In the genomic region with DNA sequence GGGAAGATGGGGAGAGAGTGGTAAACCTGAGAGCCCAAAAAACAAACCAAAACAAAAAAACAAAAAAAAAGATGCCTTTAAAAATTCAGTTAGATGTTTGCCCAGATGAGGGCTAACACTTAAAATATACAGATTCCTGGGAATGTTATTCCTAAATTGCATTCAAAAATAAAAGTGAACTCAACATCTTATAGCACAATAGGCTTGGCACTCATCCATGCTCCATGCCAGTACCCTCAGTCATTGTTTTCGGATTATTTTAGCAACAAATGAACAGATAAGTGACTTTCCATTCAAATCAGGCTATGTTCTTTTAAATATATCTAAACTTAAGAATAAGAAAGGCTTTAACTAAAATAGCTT, we compare ENCODE assay signal across 8 cellular contexts. TPM values are rescaled to one million over a fixed set of nuclear protein-coding genes. Genes with fewer than 3 reads are reported as not detected.
DNase-seq lines count a peak whose midpoint lies in the region; ATAC-seq and TF ChIP-seq lines count a peak whose summit lies in the region.

No MANE protein-coding gene starts in this region.

- no peaks in the 10 kb centered on the region for H3K9me3 Mint-ChIP-seq in naive thymus-derived CD8-positive, alpha-beta T cell

- no peak for TF ChIP-seq CTCF in choroid plexus epithelial cell (conservative IDR thresholded peaks at IDR 0.05; ENCODE audit: low read depth, low read length)

- peak overlapping the region in 8 of 11 experiments; percentile 33 to 98 (median 91); a peak in 15 of 22 replicates for H3K9ac ChIP-seq in BLaER1 treated with 17β-estradiol and CSF1 and Interleukin-3, amounts not matched to agents 10 nM and 100 nM

- H3K36me3 ChIP-seq in BLaER1 treated with 17β-estradiol and CSF1 and Interleukin-3, amounts not matched to agents 10 nM and 100 nM: peaks cover 0 to 47% (median 6%) of the 10 kb centered on the region in 11 experiments; a peak in 11 of 22 replicates
- H3K36me3 ChIP-seq in KOPT-K1 (ENCODE audit: insufficient read depth, low read length): 0 out of 2 replicates have a peak, but pooled peaks cover 11% of the 10 kb centered on the region

- no peaks in the 10 kb centered on the region for H3K27me3 Mint-ChIP-seq in naive thymus-derived CD8-positive, alpha-beta T cell

- peak overlapping the region; percentile 87 to 99 (median 95) for H3K4me2 ChIP-seq in BLaER1 treated with 17β-estradiol and CSF1 and Interleukin-3, amounts not matched to agents 10 nM and 100 nM

- H3K4me1 ChIP-seq in BLaER1 treated with 17β-estradiol and CSF1 and Interleukin-3, amounts not matched to agents 10 nM and 100 nM: peaks cover 46 to 85% (median 82%) of the 10 kb centered on the region in 10 experiments

- POLR2A ChIA-PET in naive thymus-derived CD8-positive, alpha-beta T cell (lab: Charles Lee): interaction anchor here (1.0 to 7.0 kb wide), 8 partner anchors 10 to 143 kb away, joined by 3 to 67 read pairs (median 8); no protein-coding TSS in a partner anchor

- ATAC-seq in naive thymus-derived CD8-positive, alpha-beta T cell: no peak
- ATAC-seq in GM19023 (IDR thresholded peaks at IDR 0.05; ENCODE audit: unreplicated experiment): no peak

- H3K4me3 ChIP-seq in BLaER1 treated with 17β-estradiol and CSF1 and Interleukin-3, amounts not matched to agents 10 nM and 100 nM: peak overlapping the region in 3 of 10 experiments; percentile 3 to 90 (median 87); a peak in 4 of 20 replicates
- H3K4me3 ChIP-seq in choroid plexus epithelial cell (ENCODE audit: low read depth, low read length): no peak overlapping the region

- H3K4me3 Mint-ChIP-seq in naive thymus-derived CD8-positive, alpha-beta T cell: peak overlapping the region; percentile 93 to 99 (median 97)

- DNase-seq in choroid plexus epithelial cell (ENCODE audit: low read depth) (peak; percentile 18), pons (ENCODE audit: low spot score) (no peak), NCI-H146 (lab: John Stamatoyannopoulos, UW) (no peak), T-helper 9 cell (no peak)
- DNase-seq in naive thymus-derived CD8-positive, alpha-beta T cell: no peak

- H3K4me1 Mint-ChIP-seq in naive thymus-derived CD8-positive, alpha-beta T cell: peaks cover 38 to 83% (median 77%) of the 10 kb centered on the region in 4 donors

- peak overlapping the region in 7 of 11 experiments; percentile 9 to 97 (median 73); a peak in 10 of 22 replicates for H3K27ac ChIP-seq in BLaER1 treated with 17β-estradiol and CSF1 and Interleukin-3, amounts not matched to agents 10 nM and 100 nM
- H3K27ac ChIP-seq in KOPT-K1 (ENCODE audit: low read depth, low read length, poor library complexity, severe bottlenecking): peak overlapping the region; percentile 90

- H3K9me3 ChIP-seq in BLaER1 treated with 17β-estradiol and CSF1 and Interleukin-3, amounts not matched to agents 10 nM and 100 nM (replicated peaks in 1 of 11): no peaks in the 10 kb centered on the region
- H3K9me3 ChIP-seq in KOPT-K1 (ENCODE audit: insufficient read depth, low read length, poor library complexity, severe bottlenecking): no peaks in the 10 kb centered on the region

- peak overlapping the region; percentile 92 to 99 (median 98) for H3K27ac Mint-ChIP-seq in naive thymus-derived CD8-positive, alpha-beta T cell

- H3K36me3 Mint-ChIP-seq in naive thymus-derived CD8-positive, alpha-beta T cell: peaks cover 0 to 4% (median 0%) of the 10 kb centered on the region in 3 donors

- 0 out of 22 replicates have a peak, but pooled peaks cover 0 to 6% (median 0%) of the 10 kb centered on the region in 11 experiments for H3K27me3 ChIP-seq in BLaER1 treated with 17β-estradiol and CSF1 and Interleukin-3, amounts not matched to agents 10 nM and 100 nM

- peaks cover 62 to 81% (median 79%) of the 10 kb centered on the region in 11 experiments for H4K20me1 ChIP-seq in BLaER1 treated with 17β-estradiol and CSF1 and Interleukin-3, amounts not matched to agents 10 nM and 100 nM

RNA-seq across cellular contexts. Expression of a gene that starts 3.7 kb away (rescaled TPM):
- total RNA-seq in naive thymus-derived CD8-positive, alpha-beta T cell: 100 to 1,000 TPM; 248 to 261 TPM
- 10 to 100 TPM; 59.1 to 65.0 (median 60.6) TPM for polyA plus RNA-seq in naive thymus-derived CD8-positive, alpha-beta T cell
